ENCODE assay signal across 8 cellular contexts in genomic region chr4:38730830-38731646, GRCh38. TPM values are rescaled to one million over a fixed set of nuclear protein-coding genes. Genes with fewer than 3 reads are reported as not detected.
DNase-seq lines count a peak whose midpoint lies in the region; ATAC-seq and TF ChIP-seq lines count a peak whose summit lies in the region.

No MANE protein-coding gene starts in this region.

- H3K27ac ChIP-seq in RWPE1, result no peak overlapping the region
- no peak overlapping the region for H3K27ac ChIP-seq in parathyroid adenoma

- no peaks in the 10 kb centered on the region for H3K4me1 ChIP-seq in parathyroid adenoma

- DNase-seq in Daoy (ENCODE audit: low read depth), result peak; percentile 79
- DNase-seq in HuH-7 (ENCODE audit: low spot score), result peak; percentile 74
- peak; percentile 63 for DNase-seq in RWPE1 (ENCODE audit: low spot score)
- DNase-seq in activated gamma-delta T cell (lab: John Stamatoyannopoulos, UW), result peak; percentile 50
- peak; percentile 76 for DNase-seq in globus pallidus (ENCODE audit: low spot score)
- peak; percentile 85 for DNase-seq in type B pancreatic cell (ENCODE audit: extremely low spot score, unreplicated experiment)

- no peaks in the 10 kb centered on the region for H3K27me3 ChIP-seq in parathyroid adenoma (ENCODE audit: control insufficient read depth, insufficient read depth, low read length)

- no peak overlapping the region for H3K9ac ChIP-seq in parathyroid adenoma

- TF ChIP-seq CTCF in RWPE1 (conservative IDR thresholded peaks at IDR 0.05; ENCODE audit: low read depth) (peak; percentile 83), parathyroid adenoma (IDR thresholded peaks at IDR 0.05) (peak; percentile 79), type B pancreatic cell (conservative IDR thresholded peaks at IDR 0.05) (peak; percentile 99)

- H2AFZ ChIP-seq in parathyroid adenoma, result no peak overlapping the region

- H3K4me3 ChIP-seq in parathyroid adenoma (ENCODE audit: low read depth, low read length), result no peak overlapping the region

- ATAC-seq in GM21529 (IDR thresholded peaks at IDR 0.05; ENCODE audit: unreplicated experiment), result peak; percentile 89

- no peaks in the 10 kb centered on the region for H3K9me3 ChIP-seq in parathyroid adenoma (ENCODE audit: control insufficient read depth, low read length)

- H3K27ac Mint-ChIP-seq in type B pancreatic cell, result no peak overlapping the region

- peaks cover 11% of the 10 kb centered on the region for H3K4me1 Mint-ChIP-seq in type B pancreatic cell (ENCODE audit: unreplicated experiment)

- no peaks in the 10 kb centered on the region for H3K36me3 Mint-ChIP-seq in type B pancreatic cell

- H3K4me3 Mint-ChIP-seq in type B pancreatic cell, result no peak overlapping the region

- H3K27me3 Mint-ChIP-seq in type B pancreatic cell, result no peaks in the 10 kb centered on the region

- no peak overlapping the region for H3K4me2 ChIP-seq in parathyroid adenoma (ENCODE audit: low read length)

- CTCF ChIA-PET in RWPE1 (lab: Yijun Ruan, JAX), result interaction anchor here (0.5 to 2.4 kb wide), 20 partner anchors 9 to 673 kb away, joined by 3 to 32 read pairs (median 4); partner anchors contain the start of gene TLR10

- H3K9me3 Mint-ChIP-seq in type B pancreatic cell, result no peaks in the 10 kb centered on the region

- POLR2A ChIA-PET in RWPE1 (lab: Yijun Ruan, JAX; ENCODE audit: low non-redundant PET), result no interaction called here

- H3K36me3 ChIP-seq in parathyroid adenoma (ENCODE audit: control insufficient read depth, insufficient read depth, low read length), result no peaks in the 10 kb centered on the region

- no peaks in the 10 kb centered on the region for H3K79me2 ChIP-seq in parathyroid adenoma

RNA-seq across cellular contexts. Expression of gene TLR10, which starts 51.8 kb away (rescaled TPM):
- total RNA-seq in Daoy (2014; rRNA removed; shearing (Covaris generic)), result not detected in 2 replicates
- 0.22 and 0.81 TPM in 2 replicates for total RNA-seq in type B pancreatic cell (ENCODE audit: low replicate concordance)
